Comparison of ENCODE assay signal across 9 cellular contexts in the genomic region with DNA sequence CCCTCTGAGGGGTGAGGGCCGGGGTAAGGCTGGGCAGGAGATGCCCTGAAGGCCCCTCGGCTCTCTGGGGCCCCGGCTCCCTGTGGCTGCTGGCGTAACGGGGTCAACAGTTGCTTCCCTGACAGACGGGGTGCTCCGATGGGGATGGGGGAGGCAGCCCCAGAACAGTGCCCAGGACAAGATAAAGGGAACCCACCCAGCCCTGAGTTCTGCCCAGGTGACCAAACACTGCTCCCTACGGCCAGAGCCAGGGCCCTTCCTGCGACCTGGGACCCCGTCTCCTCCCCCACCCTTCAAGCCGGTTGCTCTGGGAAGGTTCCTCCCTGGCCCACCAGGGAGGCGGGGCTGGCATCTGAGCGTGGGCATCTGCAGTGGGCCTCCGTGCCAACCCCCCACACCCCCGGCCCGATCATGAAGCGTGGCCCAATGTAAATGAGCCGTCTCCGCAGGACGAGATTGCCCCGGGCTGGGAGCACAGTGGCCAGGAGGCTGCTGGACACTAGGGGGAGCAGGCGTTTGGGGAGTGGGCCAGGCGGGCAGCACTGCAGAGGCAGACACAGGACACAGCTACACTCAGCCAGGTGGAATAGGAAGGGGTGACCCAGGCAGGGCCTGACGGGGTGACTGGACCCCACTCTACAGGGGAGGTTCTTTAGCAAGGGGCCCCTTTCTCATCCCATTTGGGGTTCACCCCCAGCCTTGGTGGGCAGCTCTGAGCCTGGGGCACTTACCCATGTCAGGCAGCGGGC. TPM values are rescaled to one million over a fixed set of nuclear protein-coding genes. Genes with fewer than 3 reads are reported as not detected.
DNase-seq lines count a peak whose midpoint lies in the region; ATAC-seq and TF ChIP-seq lines count a peak whose summit lies in the region.
"Had no signal": no experiment of that assay in that cellular context is flagged by ENCODE, and none has a peak within 500 bp of the region (broad histone marks: within the 10 kb centered on the region; RNA-seq: fewer than 3 reads in every experiment).

No MANE protein-coding gene starts in this region.

- H3K27ac ChIP-seq in AG04450 (ENCODE audit: low read depth, low read length) (no peak overlapping the region), breast epithelium (peak overlapping the region; percentile 50 to 51), liver (ENCODE audit: low read depth in 1 of 2, low read length in 2 of 2) (no peak overlapping the region), thyroid gland (no peak overlapping the region)

- no peaks in the 10 kb centered on the region for H3K36me3 Mint-ChIP-seq in HFFc6 (ENCODE audit: low read depth)

- no peaks in the 10 kb centered on the region for H3K9me3 Mint-ChIP-seq in HFFc6

- H3K36me3 ChIP-seq in breast epithelium (no peaks in the 10 kb centered on the region), liver (ENCODE audit: control insufficient read depth in 4 of 4, insufficient read depth in 3 of 4, low read depth in 1 of 4, low read length in 3 of 4) (no peaks in the 10 kb centered on the region), thyroid gland (no peaks in the 10 kb centered on the region)

- CTCF ChIA-PET in AG04450 (lab: Charles Lee), result interaction anchor here (0.5 to 1.3 kb wide), 3 partner anchors 27 to 177 kb away, joined by 3 to 7 read pairs (median 3); no protein-coding TSS in a partner anchor

- no peak for ATAC-seq in HG03280 (IDR thresholded peaks at IDR 0.05; ENCODE audit: unreplicated experiment)

- POLR2A ChIA-PET in AG04450 (lab: Yijun Ruan, JAX), result no interaction called here

- DNase-seq in AG04450 (ENCODE audit: low read depth, low spot score) (no peak), HFFc6 (no peak), breast epithelium (ENCODE audit: low spot score in 2 of 2) (no peak), thyroid gland (no peak), DMS114 treated with DMSO at 0.1 percent for 48 hours (lab: John Stamatoyannopoulos, UW; ENCODE audit: unreplicated experiment) (no peak), CD1c-positive myeloid dendritic cell (ENCODE audit: extremely low spot score) (no peak)
- DNase-seq: RPMI8226 had no signal

- TF ChIP-seq POLR2A in breast epithelium (IDR thresholded peaks at IDR 0.05), result no peak
- no peak for TF ChIP-seq POLR2A in thyroid gland (IDR thresholded peaks at IDR 0.05)

- H3K4me3 ChIP-seq in AG04450 (ENCODE audit: low read depth, low read length), result no peak overlapping the region
- H3K4me3 ChIP-seq in breast epithelium, result peak overlapping the region in 2 of 3 donors; percentile 37 to 47
- H3K4me3 ChIP-seq in liver (ENCODE audit: low read depth in 1 of 3, low read length in 3 of 3), result no peak overlapping the region
- no peak overlapping the region for H3K4me3 ChIP-seq in thyroid gland (replicated peaks in 1 of 3)

- peak in 1 of 2 donors; percentile 75 for TF ChIP-seq RAD21 in liver (IDR thresholded peaks at IDR 0.05)

- no peak overlapping the region for H3K4me3 Mint-ChIP-seq in HFFc6

- H3K9me3 ChIP-seq in AG04450 (ENCODE audit: control insufficient read depth, insufficient read depth, low read length), result no peaks in the 10 kb centered on the region; the same call in 1 of the 2 replicates
- H3K9me3 ChIP-seq in breast epithelium, result no peaks in the 10 kb centered on the region
- H3K9me3 ChIP-seq in liver (ENCODE audit: control insufficient read depth in 4 of 4, low read length in 3 of 4), result no peaks in the 10 kb centered on the region
- H3K9me3 ChIP-seq in thyroid gland, result no peaks in the 10 kb centered on the region

- H3K9ac ChIP-seq in liver (ENCODE audit: low read depth in 1 of 2, low read length in 2 of 2), result no peak overlapping the region

- H3K27me3 Mint-ChIP-seq in HFFc6 (ENCODE audit: insufficient read depth), result peaks cover 7% of the 10 kb centered on the region

- TF ChIP-seq CTCF in AG04450 (IDR thresholded peaks at IDR 0.05; ENCODE audit: low read depth, low read length) (peak; percentile 70), HFFc6 (IDR thresholded peaks at IDR 0.05) (peak; percentile 72), breast epithelium (IDR thresholded peaks at IDR 0.05) (peak in 2 of 3 donors; percentile 24 to 38), liver (IDR thresholded peaks at IDR 0.05; ENCODE audit: low read depth, low read length, missing input control) (peak; percentile 42), thyroid gland (IDR thresholded peaks at IDR 0.05) (peak in 1 of 6 experiments; percentile 24)

- peaks cover 11 to 16% of the 10 kb centered on the region in 2 donors for H3K4me1 ChIP-seq in breast epithelium
- peaks cover 0 to 10% (median 3%) of the 10 kb centered on the region in 4 donors for H3K4me1 ChIP-seq in liver (ENCODE audit: control insufficient read depth in 4 of 4, insufficient read depth in 4 of 4, low read length in 3 of 4)
- peaks cover 0 to 15% of the 10 kb centered on the region in 2 donors for H3K4me1 ChIP-seq in thyroid gland

- no peaks in the 10 kb centered on the region for H3K4me1 Mint-ChIP-seq in HFFc6 (ENCODE audit: low read depth)

- H3K27me3 ChIP-seq in AG04450 (ENCODE audit: control insufficient read depth, insufficient read depth, low read length) (peaks cover 6% of the 10 kb centered on the region), breast epithelium (peaks cover 0 to 7% of the 10 kb centered on the region in 2 donors), liver (ENCODE audit: control insufficient read depth in 4 of 4, insufficient read depth in 4 of 4, low read length in 3 of 4) (no peaks in the 10 kb centered on the region), thyroid gland (no peaks in the 10 kb centered on the region)

- intact Hi-C loops in breast epithelium (cut with DNase I; ENCODE audit: low total_unique reads), result no loop called here
- intact Hi-C loops in thyroid gland (cut with DNase I), result no loop called here

- no peak overlapping the region for H3K27ac Mint-ChIP-seq in HFFc6

- WGBS in liver, result 32% methylated on average over 25 of the region's 25 CpGs
- WGBS in thyroid gland, 2 donors, result 52 to 60% methylated on average over 3 to 16 of the region's 25 CpGs

TF ChIP-seq in liver, 16 proteins besides CTCF, POLR2A, EP300 and RAD21:
- TF ChIP-seq TAF1 (conservative IDR thresholded peaks at IDR 0.05), result no peak
- no peak for TF ChIP-seq RXRA (IDR thresholded peaks at IDR 0.05)
- TF ChIP-seq GABPA (IDR thresholded peaks at IDR 0.05 in 1 of 2, conservative IDR thresholded peaks at IDR 0.05 in 1 of 2), result no peak
- no peak for TF ChIP-seq NR2F2 (IDR thresholded peaks at IDR 0.05)
- TF ChIP-seq, protein P1, sequence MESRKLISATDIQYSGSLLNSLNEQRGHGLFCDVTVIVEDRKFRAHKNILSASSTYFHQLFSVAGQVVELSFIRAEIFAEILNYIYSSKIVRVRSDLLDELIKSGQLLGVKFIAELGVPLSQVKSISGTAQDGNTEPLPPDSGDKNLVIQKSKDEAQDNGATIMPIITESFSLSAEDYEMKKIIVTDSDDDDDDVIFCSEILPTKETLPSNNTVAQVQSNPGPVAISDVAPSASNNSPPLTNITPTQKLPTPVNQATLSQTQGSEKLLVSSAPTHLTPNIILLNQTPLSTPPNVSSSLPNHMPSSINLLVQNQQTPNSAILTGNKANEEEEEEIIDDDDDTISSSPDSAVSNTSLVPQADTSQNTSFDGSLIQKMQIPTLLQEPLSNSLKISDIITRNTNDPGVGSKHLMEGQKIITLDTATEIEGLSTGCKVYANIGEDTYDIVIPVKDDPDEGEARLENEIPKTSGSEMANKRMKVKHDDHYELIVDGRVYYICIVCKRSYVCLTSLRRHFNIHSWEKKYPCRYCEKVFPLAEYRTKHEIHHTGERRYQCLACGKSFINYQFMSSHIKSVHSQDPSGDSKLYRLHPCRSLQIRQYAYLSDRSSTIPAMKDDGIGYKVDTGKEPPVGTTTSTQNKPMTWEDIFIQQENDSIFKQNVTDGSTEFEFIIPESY (IDR thresholded peaks at IDR 0.05), result no peak

RNA-seq across cellular contexts. Expression of gene NKPD1, which starts 1.1 kb away (rescaled TPM):
- polyA plus RNA-seq in AG04450 (2011; rRNA removed), result 0.04 TPM in 2 replicates
- 0.18 TPM in 1 of 2 replicates, not detected in the other for polyA minus RNA-seq in AG04450 (2011; rRNA and poly(A)+ RNA removed)
- total RNA-seq in HFFc6 (2021; fragmentation: NEBNext Ultra II Directional; extraction: Animal tissue kit (Norgen Biotek cat#: 25700)), result under 1 TPM in 5 of 6 experiments, not detected in 1; 0.07 to 0.17 (median 0.07) TPM
- total RNA-seq in breast epithelium, result 1 to 10 TPM in 2 of 3 donors, under 1 TPM in 1; 0.16 to 1.3 (median 1.0) TPM
- total RNA-seq in liver, result not detected
- not detected for polyA plus RNA-seq in liver
- total RNA-seq in thyroid gland, result 1 to 10 TPM in 1 of 4 donors, under 1 TPM in 3; 0.44 to 1.3 (median 0.68) TPM

RNA-seq across cellular contexts. Expression of gene TRAPPC6A, which starts 16.1 kb away (rescaled TPM):
- 5.8 and 9.4 TPM in 2 replicates for polyA plus RNA-seq in AG04450 (2011; rRNA removed)
- polyA minus RNA-seq in AG04450 (2011; rRNA and poly(A)+ RNA removed), result 1.3 and 1.9 TPM in 2 replicates
- 1 to 10 TPM; 3.5 to 6.9 (median 5.2) TPM for total RNA-seq in HFFc6 (2021; fragmentation: NEBNext Ultra II Directional; extraction: Animal tissue kit (Norgen Biotek cat#: 25700))
- total RNA-seq in breast epithelium, result 10 to 100 TPM; 29.5 to 54.4 (median 34.7) TPM
- total RNA-seq in liver, result 10 to 100 TPM; 14.8 to 15.5 TPM
- 10 to 100 TPM; 41.7 to 52.2 TPM for polyA plus RNA-seq in liver
- 10 to 100 TPM; 25.0 to 53.3 (median 38.8) TPM for total RNA-seq in thyroid gland

RNA-seq across cellular contexts. Expression of gene BLOC1S3, which starts 16.7 kb away (rescaled TPM):
- 7.0 and 8.2 TPM in 2 replicates for polyA plus RNA-seq in AG04450 (2011; rRNA removed)
- polyA minus RNA-seq in AG04450 (2011; rRNA and poly(A)+ RNA removed), result 8.7 and 13.4 TPM in 2 replicates
- 10 to 100 TPM; 10.5 to 14.2 (median 12.2) TPM for total RNA-seq in HFFc6 (2021; fragmentation: NEBNext Ultra II Directional; extraction: Animal tissue kit (Norgen Biotek cat#: 25700))
- total RNA-seq in breast epithelium, result 10 to 100 TPM; 10.2 to 13.0 (median 10.6) TPM
- total RNA-seq in liver, result 1 to 10 TPM; 2.7 to 4.6 TPM
- polyA plus RNA-seq in liver, result 1 to 10 TPM; 4.1 to 4.3 TPM
- 10 to 100 TPM in 3 of 4 donors, 1 to 10 TPM in 1; 9.1 to 15.4 (median 11.9) TPM for total RNA-seq in thyroid gland

Comparison
In these comparisons a context has a peak if more than half of its experiments do, and no peak if none do; other contexts are left out.
1. H3K27ac ChIP-seq: peak in breast epithelium (2 of 2); none in AG04450 (single experiment), liver (0 of 2) and thyroid gland (0 of 3).
2. H3K4me3 ChIP-seq: peak in breast epithelium (2 of 3); none in AG04450 (single experiment), liver (0 of 3) and thyroid gland (0 of 3).